Comparison of ENCODE assay signal across 13 cellular contexts in the genomic region with DNA sequence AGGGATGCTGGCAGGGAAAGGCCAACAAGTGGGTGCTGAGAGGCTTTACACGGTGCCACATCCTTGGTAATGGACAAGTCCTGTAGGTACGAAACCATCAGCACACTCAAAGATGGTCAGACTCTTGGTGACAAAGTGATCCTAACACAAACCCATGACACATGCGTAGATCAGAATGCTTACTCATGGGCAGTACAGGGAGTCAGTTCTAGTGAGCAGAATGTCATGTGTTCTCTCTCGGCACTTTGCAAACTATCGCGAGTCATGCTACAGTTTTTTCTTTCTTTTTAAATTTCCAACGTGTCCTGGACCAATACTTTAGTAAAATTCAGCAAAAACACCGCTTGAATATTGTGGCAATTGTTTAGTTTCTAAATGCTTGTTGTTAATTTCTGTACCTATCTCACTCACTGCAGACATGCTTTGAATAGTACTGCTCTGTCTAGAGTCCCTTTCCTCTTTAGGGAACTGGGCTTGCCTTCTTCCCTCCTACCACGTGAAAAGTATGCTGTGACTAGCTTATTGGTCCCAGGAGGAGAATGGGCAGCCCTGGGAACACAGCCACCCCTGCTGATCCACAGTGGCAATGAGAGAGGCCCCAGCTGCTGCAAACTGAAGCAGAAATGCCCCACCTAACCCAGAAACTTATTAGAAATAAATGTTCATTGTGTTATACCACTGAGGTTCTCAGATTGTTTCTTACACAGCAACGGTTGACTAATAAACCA.
A peak's percentile ranks its signal among the peaks of the same experiment; 100 is the strongest.
DNase-seq lines count a peak whose midpoint lies in the region; TF ChIP-seq lines count a peak whose summit lies in the region.
"Had no signal": no experiment of that assay in that cellular context is flagged by ENCODE, and none has a peak within 500 bp of the region (broad histone marks: within the 10 kb centered on the region; RNA-seq: fewer than 3 reads in every experiment).

No MANE protein-coding gene starts in this region.

- TF ChIP-seq CTCF in retinal pigment epithelial cell (conservative IDR thresholded peaks at IDR 0.05; ENCODE audit: low read depth, low read length) (no peak), Caco-2 (IDR thresholded peaks at IDR 0.05; ENCODE audit: insufficient read depth in 1 of 2, low read depth in 1 of 2, low read length in 1 of 2, severe bottlenecking in 1 of 2, unreplicated experiment in 1 of 2) (no peak)

- H3K9me3 ChIP-seq in Caco-2, result no peaks in the 10 kb centered on the region

- intact Hi-C loops in head of caudate nucleus (cut with DNase I), result no loop called here
- intact Hi-C loops in Caco-2 (cut with micrococcal nuclease; ENCODE audit: unreplicated experiment), result no loop called here

- CTCF ChIA-PET in Caco-2 (lab: Charles Lee), result no interaction called here

- H3K4me3 ChIP-seq in H7 (ENCODE audit: insufficient read depth, low read depth, low read length), result no peak overlapping the region
- no peak overlapping the region for H3K4me3 ChIP-seq in retinal pigment epithelial cell (ENCODE audit: low read length)
- no peak overlapping the region for H3K4me3 ChIP-seq in Caco-2 (ENCODE audit: low read depth, low read length)
- H3K4me3 ChIP-seq: GM12878 had no signal

- H3K36me3 Mint-ChIP-seq in Caco-2 (ENCODE audit: insufficient read depth, unreplicated experiment), result no peaks in the 10 kb centered on the region
- peaks cover 11% of the 10 kb centered on the region for H3K36me3 Mint-ChIP-seq in activated T-cell treated with anti-CD3 and anti-CD28 coated beads, Interleukin-2, amount 50 U/mL, for 24 hours (ENCODE audit: low read depth)

- H3K27ac Mint-ChIP-seq in Caco-2 (ENCODE audit: unreplicated experiment), result no peak overlapping the region
- no peak overlapping the region for H3K27ac Mint-ChIP-seq in activated T-cell treated with anti-CD3 and anti-CD28 coated beads, Interleukin-2, amount 50 U/mL, for 24 hours

- no peaks in the 10 kb centered on the region for H3K27me3 Mint-ChIP-seq in Caco-2 (ENCODE audit: insufficient read depth, unreplicated experiment)
- H3K27me3 Mint-ChIP-seq in activated T-cell treated with anti-CD3 and anti-CD28 coated beads, Interleukin-2, amount 50 U/mL, for 24 hours, result no peaks in the 10 kb centered on the region
- H3K27me3 Mint-ChIP-seq: naive thymus-derived CD4-positive, alpha-beta T cell had no signal

- no TSS peak for BruUV-seq in Caco-2 (replicated peaks; lab: Mats Ljungman, UMichigan)

- H3K4me1 Mint-ChIP-seq in Caco-2 (ENCODE audit: low read depth, unreplicated experiment), result peaks cover 36% of the 10 kb centered on the region
- H3K4me1 Mint-ChIP-seq in activated T-cell treated with anti-CD3 and anti-CD28 coated beads, Interleukin-2, amount 50 U/mL, for 24 hours (ENCODE audit: low read depth), result peaks cover 10% of the 10 kb centered on the region

- no peak overlapping the region for H3K4me3 Mint-ChIP-seq in Caco-2 (ENCODE audit: unreplicated experiment)
- no peak overlapping the region for H3K4me3 Mint-ChIP-seq in activated T-cell treated with anti-CD3 and anti-CD28 coated beads, Interleukin-2, amount 50 U/mL, for 24 hours
- H3K4me3 Mint-ChIP-seq: naive thymus-derived CD4-positive, alpha-beta T cell had no signal

- H3K36me3 ChIP-seq in H7 (replicated peaks; ENCODE audit: control insufficient read depth, insufficient read depth, low read length), result no peaks in the 10 kb centered on the region
- no peaks in the 10 kb centered on the region for H3K36me3 ChIP-seq in Caco-2 (ENCODE audit: control insufficient read depth, insufficient read depth, low read length)

- DNase-seq in H7 (peak; percentile 10), amygdala (lab: John Stamatoyannopoulos, UW) (peak in 48 of 56 donors; percentile 4 to 85 (median 55)), head of caudate nucleus (peak; percentile 33 to 87 (median 66)), retinal pigment epithelial cell (ENCODE audit: low read depth) (peak; percentile 53), Caco-2 (no peak), NCI-H345 (lab: John Stamatoyannopoulos, UW) (no peak), DMS114 treated with DMSO at 0.1 percent for 48 hours (lab: John Stamatoyannopoulos, UW; ENCODE audit: unreplicated experiment) (no peak)
- no peak for DNase-seq in activated T-cell treated with anti-CD3 and anti-CD28 coated beads, Interleukin-2, amount 50 U/mL, for 24 hours
- DNase-seq: dermis blood vessel endothelial cell; naive thymus-derived CD4-positive, alpha-beta T cell; NCI-H69; stimulated activated CD8-positive, alpha-beta memory T cell treated with anti-CD3 and anti-CD28 coated beads, Interleukin-4, amount 100 ng/mL, for 48 hours had no signal

- POLR2A ChIA-PET in Caco-2 (lab: Charles Lee), result no interaction called here

- H3K9me3 Mint-ChIP-seq in Caco-2 (ENCODE audit: unreplicated experiment), result no peaks in the 10 kb centered on the region
- H3K9me3 Mint-ChIP-seq in activated T-cell treated with anti-CD3 and anti-CD28 coated beads, Interleukin-2, amount 50 U/mL, for 24 hours, result no peaks in the 10 kb centered on the region
- H3K9me3 Mint-ChIP-seq: naive thymus-derived CD4-positive, alpha-beta T cell had no signal

- no peaks in the 10 kb centered on the region for H3K27me3 ChIP-seq in H7 (ENCODE audit: control insufficient read depth, insufficient read depth, low read length)
- no peaks in the 10 kb centered on the region for H3K27me3 ChIP-seq in Caco-2 (replicated peaks; ENCODE audit: control insufficient read depth, insufficient read depth, low read length)

- peaks cover 22% of the 10 kb centered on the region for H3K4me1 ChIP-seq in Caco-2

Comparison
In these comparisons a context has a peak if more than half of its experiments do, and no peak if none do; other contexts are left out.
1. DNase-seq: peak in H7 (single experiment), amygdala (48 of 56), head of caudate nucleus (42 of 42) and retinal pigment epithelial cell (single experiment); none in Caco-2 (0 of 2), NCI-H345 (single experiment), activated T-cell treated with anti-CD3 and anti-CD28 coated beads, Interleukin-2, amount 50 U/mL, for 24 hours (single experiment) and DMS114 treated with DMSO at 0.1 percent for 48 hours (single experiment).